9 cellular contexts compared by ENCODE assay signal in genomic region chr1:160108888-160109662, GRCh38. TPM values are rescaled to one million over a fixed set of nuclear protein-coding genes. Genes with fewer than 3 reads are reported as not detected.
DNase-seq lines count a peak whose midpoint lies in the region; ATAC-seq and TF ChIP-seq lines count a peak whose summit lies in the region.
"Had no signal": no experiment of that assay in that cellular context is flagged by ENCODE, and none has a peak within 500 bp of the region (broad histone marks: within the 10 kb centered on the region; RNA-seq: fewer than 3 reads in every experiment).

No MANE protein-coding gene starts in this region.

- no peak overlapping the region for H3K9ac ChIP-seq in fibroblast of lung (ENCODE audit: insufficient read depth, low read length)

- H2AFZ ChIP-seq in fibroblast of lung (ENCODE audit: low read length) = no peak overlapping the region

- H3K36me3 ChIP-seq in CD4-positive, CD25-positive, alpha-beta regulatory T cell (ENCODE audit: control insufficient read depth, insufficient read depth, low read length) = no peaks in the 10 kb centered on the region
- H3K36me3 ChIP-seq in fibroblast of lung (ENCODE audit: control insufficient read depth, insufficient read depth, low read length) = no peaks in the 10 kb centered on the region

- H3K27me3 ChIP-seq in CD4-positive, CD25-positive, alpha-beta regulatory T cell (ENCODE audit: control insufficient read depth, insufficient read depth, low read length) = no peaks in the 10 kb centered on the region
- H3K27me3 ChIP-seq in fibroblast of lung (ENCODE audit: control insufficient read depth, insufficient read depth, low read length) = peaks cover 13% of the 10 kb centered on the region

- peak in 2 of 3 donors; percentile 28 to 58 for DNase-seq in CD4-positive, CD25-positive, alpha-beta regulatory T cell
- DNase-seq in HFFc6 = peak; percentile 39
- peak; percentile 33 to 73 for DNase-seq in fibroblast of lung (ENCODE audit: low read depth in 2 of 2)
- no peak for DNase-seq in progenitor cell of endocrine pancreas (ENCODE audit: low spot score, unreplicated experiment)

- H3K4me3 Mint-ChIP-seq in CD4-positive, CD25-positive, alpha-beta regulatory T cell = no peak overlapping the region
- H3K4me3 Mint-ChIP-seq in HFFc6 = no peak overlapping the region
- H3K4me3 Mint-ChIP-seq in progenitor cell of endocrine pancreas (ENCODE audit: low read depth) = no peak overlapping the region

- no peaks in the 10 kb centered on the region for H3K9me3 ChIP-seq in CD4-positive, CD25-positive, alpha-beta regulatory T cell (ENCODE audit: control insufficient read depth in 2 of 2, low read length in 2 of 2)
- H3K9me3 ChIP-seq in fibroblast of lung (ENCODE audit: control insufficient read depth, insufficient read depth, low read depth, low read length) = no peaks in the 10 kb centered on the region

- no peak overlapping the region for H3K4me3 ChIP-seq in CD4-positive, CD25-positive, alpha-beta regulatory T cell (ENCODE audit: low read depth, low read length)
- H3K4me3 ChIP-seq in WI38 (ENCODE audit: low read depth, low read length) (no peak overlapping the region), fibroblast of lung (replicated peaks in 1 of 4; ENCODE audit: control extremely low read depth in 1 of 4, insufficient read depth in 1 of 4, low read depth in 3 of 4, low read length in 4 of 4) (no peak overlapping the region)

- H3K4me1 Mint-ChIP-seq in CD4-positive, CD25-positive, alpha-beta regulatory T cell = no peaks in the 10 kb centered on the region
- H3K4me1 Mint-ChIP-seq in HFFc6 (ENCODE audit: low read depth) (0 out of 2 replicates have a peak, but pooled peaks cover 5% of the 10 kb centered on the region), progenitor cell of endocrine pancreas (ENCODE audit: low read depth) (peaks cover 9% of the 10 kb centered on the region)

- peak overlapping the region in 2 of 3 donors; percentile 37 to 62 for H3K27ac Mint-ChIP-seq in CD4-positive, CD25-positive, alpha-beta regulatory T cell
- H3K27ac Mint-ChIP-seq in HFFc6 = no peak overlapping the region
- H3K27ac Mint-ChIP-seq in progenitor cell of endocrine pancreas = no peak overlapping the region

- peaks cover 0 to 2% (median 0%) of the 10 kb centered on the region in 7 donors for H3K9me3 Mint-ChIP-seq in CD4-positive, CD25-positive, alpha-beta regulatory T cell
- H3K9me3 Mint-ChIP-seq in HFFc6 (no peaks in the 10 kb centered on the region), progenitor cell of endocrine pancreas (ENCODE audit: low read depth) (no peaks in the 10 kb centered on the region)

- no peaks in the 10 kb centered on the region for H3K79me2 ChIP-seq in fibroblast of lung (ENCODE audit: control insufficient read depth, insufficient read depth, low read length)

- TF ChIP-seq CTCF in HFFc6 (IDR thresholded peaks at IDR 0.05) (peak; percentile 78), WI38 (IDR thresholded peaks at IDR 0.05; ENCODE audit: low read depth, low read length) (peak; percentile 45; the same call in 1 of the 2 replicates), fibroblast of lung (conservative IDR thresholded peaks at IDR 0.05 in 1 of 2, IDR thresholded peaks at IDR 0.05 in 1 of 2; ENCODE audit: low read depth in 1 of 2, low read length in 2 of 2) (peak; percentile 38 to 60), progenitor cell of endocrine pancreas (IDR thresholded peaks at IDR 0.05; ENCODE audit: unreplicated experiment) (peak; percentile 48)

- ATAC-seq in CD4-positive, CD25-positive, alpha-beta regulatory T cell (ENCODE audit: low read depth in 2 of 2) = no peak
- ATAC-seq in GM18498 (IDR thresholded peaks at IDR 0.05; ENCODE audit: unreplicated experiment) = no peak
- ATAC-seq in GM21381 (IDR thresholded peaks at IDR 0.05; ENCODE audit: unreplicated experiment) = no peak
- no peak for ATAC-seq in HG03520 (IDR thresholded peaks at IDR 0.05; ENCODE audit: unreplicated experiment)
- ATAC-seq: left colon had no signal

- no peaks in the 10 kb centered on the region for H3K36me3 Mint-ChIP-seq in CD4-positive, CD25-positive, alpha-beta regulatory T cell
- no peaks in the 10 kb centered on the region for H3K36me3 Mint-ChIP-seq in HFFc6 (ENCODE audit: low read depth)
- H3K36me3 Mint-ChIP-seq in progenitor cell of endocrine pancreas (ENCODE audit: insufficient read depth) = no peaks in the 10 kb centered on the region

- H3K4me1 ChIP-seq in CD4-positive, CD25-positive, alpha-beta regulatory T cell (ENCODE audit: control insufficient read depth, insufficient read depth, low read length, poor library complexity, severe bottlenecking) = no peaks in the 10 kb centered on the region
- H3K4me1 ChIP-seq in fibroblast of lung (ENCODE audit: control insufficient read depth, extremely low read depth, insufficient read depth, low read length) = no peaks in the 10 kb centered on the region

- no peak overlapping the region for H3K27ac ChIP-seq in CD4-positive, CD25-positive, alpha-beta regulatory T cell (ENCODE audit: insufficient read depth, low read length, poor library complexity, severe bottlenecking)
- H3K27ac ChIP-seq in fibroblast of lung (ENCODE audit: insufficient read depth, low read length) = no peak overlapping the region

- H3K4me2 ChIP-seq in fibroblast of lung (ENCODE audit: extremely low read depth, insufficient read depth, low read length) = no peak overlapping the region

- H4K20me1 ChIP-seq in fibroblast of lung (ENCODE audit: control insufficient read depth, extremely low read depth, insufficient read depth, low read length) = no peaks in the 10 kb centered on the region

- peaks cover 20% of the 10 kb centered on the region for H3K27me3 Mint-ChIP-seq in CD4-positive, CD25-positive, alpha-beta regulatory T cell
- H3K27me3 Mint-ChIP-seq in HFFc6 (ENCODE audit: insufficient read depth) = peaks cover 31% of the 10 kb centered on the region
- peaks cover 37% of the 10 kb centered on the region for H3K27me3 Mint-ChIP-seq in progenitor cell of endocrine pancreas

RNA-seq across cellular contexts. Expression of gene ATP1A2, which starts 6.5 kb away (rescaled TPM):
- total RNA-seq in CD4-positive, CD25-positive, alpha-beta regulatory T cell = not detected
- not detected for polyA plus RNA-seq in CD4-positive, CD25-positive, alpha-beta regulatory T cell
- total RNA-seq in HFFc6 (2021; fragmentation: NEBNext Ultra II Directional; extraction: Animal tissue kit (Norgen Biotek cat#: 25700)) = under 1 TPM in 5 of 6 experiments, not detected in 1; 0.09 to 0.17 (median 0.14) TPM
- total RNA-seq in fibroblast of lung = 1.8 and 32.9 TPM in 2 replicates
- 0.01 and 0.44 TPM in 2 replicates for polyA plus RNA-seq in fibroblast of lung
- polyA plus RNA-seq in fibroblast of lung (2012) = 0.64 TPM in 1 of 2 replicates, not detected in the other
- polyA minus RNA-seq in fibroblast of lung (ENCODE audit: low replicate concordance) = 1.3 TPM in 1 of 2 replicates, not detected in the other
- 0.11 TPM in 1 of 2 replicates, not detected in the other for total RNA-seq in progenitor cell of endocrine pancreas

RNA-seq across cellular contexts. Expression of gene IGSF8, which starts 10.7 kb away (rescaled TPM):
- 33.9 TPM for total RNA-seq in CD4-positive, CD25-positive, alpha-beta regulatory T cell
- 10 to 100 TPM; 39.2 to 45.5 (median 43.0) TPM for polyA plus RNA-seq in CD4-positive, CD25-positive, alpha-beta regulatory T cell
- total RNA-seq in HFFc6 (2021; fragmentation: NEBNext Ultra II Directional; extraction: Animal tissue kit (Norgen Biotek cat#: 25700)) = 10 to 100 TPM in 5 of 6 experiments, 1 to 10 TPM in 1; 9.6 to 12.9 (median 11.2) TPM
- total RNA-seq in fibroblast of lung = 24.4 and 27.7 TPM in 2 replicates
- 6.2 and 6.5 TPM in 2 replicates for polyA plus RNA-seq in fibroblast of lung
- 10.9 and 11.3 TPM in 2 replicates for polyA plus RNA-seq in fibroblast of lung (2012)
- polyA minus RNA-seq in fibroblast of lung (ENCODE audit: low replicate concordance) = 12.0 and 14.6 TPM in 2 replicates
- total RNA-seq in progenitor cell of endocrine pancreas = 39.4 and 40.0 TPM in 2 replicates

RNA-seq across cellular contexts. Expression of gene KCNJ9, which starts 27.7 kb away (rescaled TPM):
- not detected for total RNA-seq in CD4-positive, CD25-positive, alpha-beta regulatory T cell
- polyA plus RNA-seq in CD4-positive, CD25-positive, alpha-beta regulatory T cell = under 1 TPM in 2 of 4 donors, not detected in 2; 0.05 to 0.25 TPM
- not detected for total RNA-seq in HFFc6 (2021; fragmentation: NEBNext Ultra II Directional; extraction: Animal tissue kit (Norgen Biotek cat#: 25700))
- total RNA-seq in fibroblast of lung (under 0.01 TPM in 2 replicates), progenitor cell of endocrine pancreas (not detected in 2 replicates)
- not detected in 2 replicates for polyA plus RNA-seq in fibroblast of lung
- not detected in 2 replicates for polyA plus RNA-seq in fibroblast of lung (2012)
- not detected in 2 replicates for polyA minus RNA-seq in fibroblast of lung (ENCODE audit: low replicate concordance)
- total RNA-seq: left colon had no signal

RNA-seq across cellular contexts. Expression of gene KCNJ10, which starts 39.1 kb away (rescaled TPM):
- not detected for total RNA-seq in CD4-positive, CD25-positive, alpha-beta regulatory T cell
- polyA plus RNA-seq in CD4-positive, CD25-positive, alpha-beta regulatory T cell = not detected
- total RNA-seq in HFFc6 (2021; fragmentation: NEBNext Ultra II Directional; extraction: Animal tissue kit (Norgen Biotek cat#: 25700)) = not detected
- not detected in 2 replicates for total RNA-seq in fibroblast of lung
- not detected in 2 replicates for polyA plus RNA-seq in fibroblast of lung
- not detected in 2 replicates for polyA plus RNA-seq in fibroblast of lung (2012)
- polyA minus RNA-seq in fibroblast of lung (ENCODE audit: low replicate concordance) = not detected in 2 replicates
- 0.09 and 0.12 TPM in 2 replicates for total RNA-seq in progenitor cell of endocrine pancreas

RNA-seq across cellular contexts. Expression of gene ATP1A4, which starts 42.3 kb away (rescaled TPM):
- not detected for total RNA-seq in CD4-positive, CD25-positive, alpha-beta regulatory T cell
- not detected for polyA plus RNA-seq in CD4-positive, CD25-positive, alpha-beta regulatory T cell
- total RNA-seq in HFFc6 (2021; fragmentation: NEBNext Ultra II Directional; extraction: Animal tissue kit (Norgen Biotek cat#: 25700)) = not detected
- 0.26 TPM in 1 of 2 replicates, not detected in the other for total RNA-seq in fibroblast of lung
- not detected in 2 replicates for polyA plus RNA-seq in fibroblast of lung
- polyA plus RNA-seq in fibroblast of lung (2012) = not detected in 2 replicates
- not detected in 2 replicates for polyA minus RNA-seq in fibroblast of lung (ENCODE audit: low replicate concordance)
- total RNA-seq in progenitor cell of endocrine pancreas = not detected in 2 replicates
- total RNA-seq: left colon had no signal

Comparison
In these comparisons a context has a peak if more than half of its experiments do, and no peak if none do; other contexts are left out.
1. H3K27ac Mint-ChIP-seq: peak in CD4-positive, CD25-positive, alpha-beta regulatory T cell (2 of 3); none in HFFc6 (single experiment) and progenitor cell of endocrine pancreas (single experiment).
2. Peak in every context shown above with its lines, with median percentiles within 50 percentile points of each other: CTCF ChIP-seq.